Comparison of ENCODE assay signal across 9 cellular contexts in the genomic region with DNA sequence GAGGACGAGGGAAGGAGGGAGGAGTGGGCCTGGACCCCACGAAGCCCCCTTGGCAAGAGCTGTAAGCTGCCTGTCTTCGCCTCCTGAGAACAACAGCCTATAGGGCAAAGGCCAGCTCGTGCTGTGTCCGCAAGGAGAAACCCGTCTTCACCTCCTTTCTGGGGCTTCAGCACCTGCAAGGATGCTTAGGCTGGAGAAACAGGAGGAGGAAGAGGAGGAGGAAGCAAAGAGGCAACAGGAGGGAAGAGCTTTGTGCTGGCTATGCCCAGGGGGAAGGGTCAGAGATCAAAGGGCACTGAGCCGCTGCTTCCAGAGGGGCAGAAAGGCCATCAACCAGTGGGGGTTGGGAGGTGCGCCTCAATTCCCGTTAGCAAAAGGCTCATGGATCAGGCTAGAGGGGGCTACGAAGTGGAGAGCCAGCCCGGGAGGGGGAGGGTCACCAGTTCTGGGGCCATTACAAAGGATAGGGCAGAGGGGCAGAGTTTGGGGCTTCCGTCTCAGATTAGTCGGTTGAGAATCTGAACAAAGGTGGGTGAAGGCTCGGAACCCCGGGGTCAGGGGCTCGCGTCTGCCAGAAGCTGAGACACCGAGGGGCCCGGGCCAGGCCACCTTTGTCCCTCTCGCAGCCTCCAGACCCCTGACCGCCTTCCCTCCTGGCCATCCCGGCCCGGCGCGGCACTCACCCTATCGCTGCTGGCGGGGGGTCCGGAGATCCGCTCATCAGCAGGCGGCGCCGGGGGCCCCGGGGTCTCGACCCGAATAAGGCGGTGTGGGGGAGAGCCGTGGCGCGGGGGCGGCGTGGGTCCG. TPM values are rescaled to one million over a fixed set of nuclear protein-coding genes. Genes with fewer than 3 reads are reported as not detected.
DNase-seq lines count a peak whose midpoint lies in the region; ATAC-seq, FAIRE-seq and TF ChIP-seq lines count a peak whose summit lies in the region.
"Had no signal": no experiment of that assay in that cellular context is flagged by ENCODE, and none has a peak within 500 bp of the region (broad histone marks: within the 10 kb centered on the region; RNA-seq: fewer than 3 reads in every experiment).

No MANE protein-coding gene starts in this region.

- no peaks in the 10 kb centered on the region for H3F3A ChIP-seq in PC-3 (ENCODE audit: low read length, unreplicated experiment)
- no peaks in the 10 kb centered on the region for H3F3A ChIP-seq in PC-9 (ENCODE audit: insufficient read depth, low read depth)

- POLR2A ChIA-PET in PC-3 (lab: Charles Lee; ENCODE audit: unreplicated experiment) (no interaction called here), PC-9 (lab: Charles Lee; ENCODE audit: unreplicated experiment) (interaction anchor here (0.6 kb wide), 1 partner anchor 11 kb away, joined by 4 read pairs; no protein-coding TSS in a partner anchor)

- peaks cover 14% of the 10 kb centered on the region for H3K4me1 ChIP-seq in PC-3 (ENCODE audit: insufficient read depth, low read length)
- H3K4me1 ChIP-seq in esophagus squamous epithelium: peaks cover 21 to 53% (median 26%) of the 10 kb centered on the region in 3 donors
- H3K4me1 ChIP-seq in pancreas: peaks cover 0 to 3% (median 0%) of the 10 kb centered on the region in 3 donors
- 0 out of 2 replicates have a peak, but pooled peaks cover 5% of the 10 kb centered on the region for H3K4me1 ChIP-seq in PC-9 (replicated peaks; ENCODE audit: insufficient read depth)

- TF ChIP-seq POLR2A in esophagus squamous epithelium (IDR thresholded peaks at IDR 0.05): no peak

- H3K4me3 ChIP-seq in PC-3 (ENCODE audit: low read length): no peak overlapping the region
- H3K4me3 ChIP-seq in esophagus squamous epithelium: peak overlapping the region; percentile 44 to 83 (median 58)
- peak overlapping the region; percentile 45 to 69 (median 58) for H3K4me3 ChIP-seq in pancreas
- H3K4me3 ChIP-seq in PC-9: no peak overlapping the region

- H3K4me2 ChIP-seq in PC-3 (ENCODE audit: low read length) (no peak overlapping the region), PC-9 (no peak overlapping the region)

- CTCF ChIA-PET in PC-3 (lab: Charles Lee): interaction anchor here (0.5 kb wide), 1 partner anchor 13 kb away, joined by 14 read pairs; no protein-coding TSS in a partner anchor
- CTCF ChIA-PET in PC-9 (lab: Charles Lee): no interaction called here

- DNase-seq in D341Med (ENCODE audit: low spot score) (peak; percentile 49), PC-3 (no peak), esophagus squamous epithelium (lab: John Stamatoyannopoulos, UW) (no peak), pancreas (no peak), NCI-H2081 (lab: John Stamatoyannopoulos, UW) (no peak), PC-9 (no peak)
- no peak for DNase-seq in central memory CD4-positive, alpha-beta T cell

- H3K36me3 ChIP-seq in PC-3 (ENCODE audit: low read depth, low read length): no peaks in the 10 kb centered on the region
- no peaks in the 10 kb centered on the region for H3K36me3 ChIP-seq in esophagus squamous epithelium
- no peaks in the 10 kb centered on the region for H3K36me3 ChIP-seq in pancreas
- no peaks in the 10 kb centered on the region for H3K36me3 ChIP-seq in PC-9 (ENCODE audit: low read depth)

- H3K9me2 ChIP-seq in PC-3 (replicated peaks; ENCODE audit: low read length): no peaks in the 10 kb centered on the region
- no peaks in the 10 kb centered on the region for H3K9me2 ChIP-seq in PC-9 (ENCODE audit: insufficient read depth)

- ATAC-seq in PC-3: no peak
- ATAC-seq in pancreas: no peak
- ATAC-seq in GM18520 (IDR thresholded peaks at IDR 0.05; ENCODE audit: unreplicated experiment): no peak

- intact Hi-C loops in PC-3 (cut with micrococcal nuclease) (no loop called here), esophagus squamous epithelium (cut with DNase I) (no loop called here), pancreas (cut with DNase I) (no loop called here), PC-9 (cut with micrococcal nuclease; ENCODE audit: unreplicated experiment) (no loop called here)

- no peaks in the 10 kb centered on the region for H4K20me1 ChIP-seq in PC-3 (ENCODE audit: low read length)
- no peaks in the 10 kb centered on the region for H4K20me1 ChIP-seq in PC-9 (ENCODE audit: insufficient read depth)

- 23 to 40% methylated on average over 5 to 20 of the region's 42 CpGs for WGBS in esophagus squamous epithelium, 2 donors
- 54 to 55% methylated on average over 34 to 42 of the region's 42 CpGs for WGBS in pancreas, 2 donors

- TSS peak; percentile 12 for BruUV-seq in PC-3 (replicated peaks; lab: Mats Ljungman, UMichigan)
- no TSS peak for BruUV-seq in PC-9 (replicated peaks; lab: Mats Ljungman, UMichigan)

- TF ChIP-seq CTCF in PC-3 (conservative IDR thresholded peaks at IDR 0.05; ENCODE audit: low read depth, low read length) (no peak), esophagus squamous epithelium (IDR thresholded peaks at IDR 0.05) (no peak), pancreas (IDR thresholded peaks at IDR 0.05) (no peak), PC-9 (conservative IDR thresholded peaks at IDR 0.05) (no peak)

- H3K9me3 ChIP-seq in PC-3 (ENCODE audit: low read length): no peaks in the 10 kb centered on the region
- H3K9me3 ChIP-seq in esophagus squamous epithelium: no peaks in the 10 kb centered on the region
- H3K9me3 ChIP-seq in pancreas: no peaks in the 10 kb centered on the region
- no peaks in the 10 kb centered on the region for H3K9me3 ChIP-seq in PC-9 (ENCODE audit: insufficient read depth, low read depth)

- H2AFZ ChIP-seq in PC-3 (ENCODE audit: low read length) (no peak overlapping the region), PC-9 (no peak overlapping the region)

- no peak for FAIRE-seq in pancreas (lab: Jason Lieb, UNC)
- FAIRE-seq: colon had no signal

- no peak overlapping the region for H3K9ac ChIP-seq in PC-3 (ENCODE audit: low read length)

- H3K27me3 ChIP-seq in PC-3 (ENCODE audit: low read length) (no peaks in the 10 kb centered on the region), esophagus squamous epithelium (no peaks in the 10 kb centered on the region), pancreas (no peaks in the 10 kb centered on the region), PC-9 (ENCODE audit: insufficient read depth, low read depth) (no peaks in the 10 kb centered on the region)

- H3K79me2 ChIP-seq in PC-3 (ENCODE audit: low read length) (no peaks in the 10 kb centered on the region), PC-9 (ENCODE audit: low read depth) (no peaks in the 10 kb centered on the region)

- no peak overlapping the region for H3K27ac ChIP-seq in PC-3 (ENCODE audit: low read length)
- peak overlapping the region; percentile 72 to 84 (median 78) for H3K27ac ChIP-seq in esophagus squamous epithelium
- H3K27ac ChIP-seq in pancreas: no peak overlapping the region
- H3K27ac ChIP-seq in PC-9: no peak overlapping the region

RNA-seq across cellular contexts. Expression of a gene that starts 0.8 kb away (rescaled TPM):
- total RNA-seq in PC-3 (2014; rRNA removed): 1.2 and 2.2 TPM in 2 replicates
- 10 to 100 TPM in 1 of 4 donors, 1 to 10 TPM in 3; 1.9 to 12.0 (median 5.7) TPM for total RNA-seq in esophagus squamous epithelium
- total RNA-seq in pancreas: 1 to 10 TPM; 1.0 to 3.7 (median 1.9) TPM
- polyA plus RNA-seq in pancreas: 1 to 10 TPM; 2.3 to 3.2 TPM
- total RNA-seq in PC-9 (2021): 6.1 and 6.3 TPM in 2 replicates

RNA-seq across cellular contexts. Expression of a gene that starts 57.2 kb away (rescaled TPM):
- 0.29 TPM in 1 of 2 replicates, not detected in the other for total RNA-seq in PC-3 (2014; rRNA removed)
- 100 to 1,000 TPM in 2 of 4 donors, 10 to 100 TPM in 2; 87.5 to 202 (median 122) TPM for total RNA-seq in esophagus squamous epithelium
- total RNA-seq in pancreas: under 1 TPM; 0.14 to 0.97 (median 0.47) TPM
- polyA plus RNA-seq in pancreas: under 1 TPM; 0.16 to 0.27 TPM
- total RNA-seq in PC-9 (2021): 0.08 TPM in 1 of 2 replicates, not detected in the other

RNA-seq across cellular contexts. Expression of a gene that starts 57.3 kb away (rescaled TPM):
- 1.3 TPM in 1 of 2 replicates, not detected in the other for total RNA-seq in PC-3 (2014; rRNA removed)
- 100 to 1,000 TPM in 3 of 4 donors, 10 to 100 TPM in 1; 64.0 to 202 (median 134) TPM for total RNA-seq in esophagus squamous epithelium
- under 1 TPM in 3 of 6 donors, not detected in 3; 0.17 to 0.22 (median 0.19) TPM for total RNA-seq in pancreas
- under 1 TPM; 0.11 to 0.14 TPM for polyA plus RNA-seq in pancreas
- 0.33 and 0.75 TPM in 2 replicates for total RNA-seq in PC-9 (2021)

Comparison
In these comparisons a context has a peak if more than half of its experiments do, and no peak if none do; other contexts are left out.
1. H3K27ac ChIP-seq: peak in esophagus squamous epithelium (4 of 4); none in PC-3 (single experiment), pancreas (0 of 4) and PC-9 (single experiment).
2. H3K4me3 ChIP-seq: peak in esophagus squamous epithelium (4 of 4) and pancreas (4 of 4); none in PC-3 (single experiment) and PC-9 (single experiment).
3. RNA of a gene that starts 57.2 kb away (total RNA-seq): 87.5 to 202 TPM in esophagus squamous epithelium; 0.14 to 0.97 TPM in pancreas, 0.08 TPM in PC-9 and 0.29 TPM in PC-3; every median in the first group is over 10 times any median in the second.
4. RNA of a gene that starts 57.3 kb away (total RNA-seq): 64.0 to 202 TPM in esophagus squamous epithelium; 0.33 to 0.75 TPM in PC-9, 0.17 to 0.22 TPM in pancreas and 1.3 TPM in PC-3; every median in the first group is over 10 times any median in the second.